In genomic region chr16:25257504-25257955, GRCh38 we compare ENCODE assay signal across 1 cellular context.
TF ChIP-seq lines count a peak whose summit lies in the region.

ZKSCAN2 (minus strand) TSS chr16:25257845; CDS start chr16:25257127, 718 bp downstream.

TF ChIP-seq in HepG2, 621 proteins besides CTCF, POLR2A, EP300 and RAD21 (continued from another document and continues in another):
- TF ChIP-seq ETS1 (CRISPR knock-in tag; IDR thresholded peaks at IDR 0.05) (no peak), ZNF512 (CRISPR knock-in tag; IDR thresholded peaks at IDR 0.05) (no peak), ZNF264 (CRISPR knock-in tag; IDR thresholded peaks at IDR 0.05) (peak; percentile 65; the same call in 1 of the 2 replicates), ZBTB21 (CRISPR knock-in tag; IDR thresholded peaks at IDR 0.05) (no peak), ZFP41 (CRISPR knock-in tag; IDR thresholded peaks at IDR 0.05; ENCODE audit: borderline replicate concordance) (no peak), ZNF772 (CRISPR knock-in tag; IDR thresholded peaks at IDR 0.05) (peak; percentile 58; the same call in 1 of the 2 replicates), TGIF2 (CRISPR knock-in tag; IDR thresholded peaks at IDR 0.05) (peak; percentile 13; the same call in 1 of the 2 replicates), ZNF17 (CRISPR knock-in tag; IDR thresholded peaks at IDR 0.05) (no peak; the same call in 1 of the 2 replicates), PPARG (CRISPR knock-in tag; conservative IDR thresholded peaks at IDR 0.05) (peak; percentile 33; the same call in 1 of the 2 replicates), TFE3 (CRISPR knock-in tag; IDR thresholded peaks at IDR 0.05) (peak; percentile 34), KAT2B (IDR thresholded peaks at IDR 0.05; ENCODE audit: borderline replicate concordance, low read depth, low read length) (no peak), HES4 (CRISPR knock-in tag; IDR thresholded peaks at IDR 0.05; ENCODE audit: borderline replicate concordance) (peak; percentile 93), ZNF484 (CRISPR knock-in tag; IDR thresholded peaks at IDR 0.05; ENCODE audit: borderline replicate concordance, low read depth) (no peak), ZNF292 (CRISPR knock-in tag; IDR thresholded peaks at IDR 0.05; ENCODE audit: borderline replicate concordance, low read depth) (no peak), GTF3A (CRISPR knock-in tag; conservative IDR thresholded peaks at IDR 0.05) (0 out of 2 replicates have a peak, but pooled peaks have one; percentile 60), TERF1 (CRISPR knock-in tag; IDR thresholded peaks at IDR 0.05) (0 out of 2 replicates have a peak, but pooled peaks have one; percentile 87), NFIC (IDR thresholded peaks at IDR 0.05; ENCODE audit: low read length) (peak; percentile 40; the same call in 1 of the 2 replicates), ZNF142 (CRISPR knock-in tag; IDR thresholded peaks at IDR 0.05) (peak; percentile 23; the same call in 1 of the 2 replicates), MAZ (IDR thresholded peaks at IDR 0.05; ENCODE audit: borderline replicate concordance, low read depth, low read length) (peak; percentile 83), MAZ (CRISPR knock-in tag; IDR thresholded peaks at IDR 0.05; ENCODE audit: low read depth) (peak; percentile 75), ZNF124 (CRISPR knock-in tag; IDR thresholded peaks at IDR 0.05) (no peak; the same call in 1 of the 2 replicates), ZFP90 (CRISPR knock-in tag; IDR thresholded peaks at IDR 0.05; ENCODE audit: borderline replicate concordance) (peak; percentile 63; the same call in 1 of the 2 replicates), RXRA (CRISPR knock-in tag; IDR thresholded peaks at IDR 0.05) (no peak), ZNF44 (CRISPR knock-in tag; IDR thresholded peaks at IDR 0.05) (no peak), ZNF749 (CRISPR knock-in tag; IDR thresholded peaks at IDR 0.05; ENCODE audit: borderline replicate concordance) (peak; percentile 94), AKAP8 (CRISPR knock-in tag; IDR thresholded peaks at IDR 0.05) (0 out of 2 replicates have a peak, but pooled peaks have one; percentile 8), NAIF1 (CRISPR knock-in tag; IDR thresholded peaks at IDR 0.05; ENCODE audit: borderline replicate concordance) (peak; percentile 24; the same call in 1 of the 2 replicates), ZXDC (CRISPR knock-in tag; IDR thresholded peaks at IDR 0.05) (no peak), ZNF451 (CRISPR knock-in tag; IDR thresholded peaks at IDR 0.05) (peak; percentile 45), ZNF737 (CRISPR knock-in tag; IDR thresholded peaks at IDR 0.05; ENCODE audit: borderline replicate concordance) (no peak), ZBTB7A (CRISPR knock-in tag; IDR thresholded peaks at IDR 0.05) (no peak; the same call in 1 of the 2 replicates), SNAPC4 (CRISPR knock-in tag; IDR thresholded peaks at IDR 0.05) (no peak), PLRG1 (conservative IDR thresholded peaks at IDR 0.05) (no peak), ZC3H4 (CRISPR knock-in tag; IDR thresholded peaks at IDR 0.05; ENCODE audit: borderline replicate concordance) (no peak; the same call in 1 of the 2 replicates), HOXD1 (CRISPR knock-in tag; IDR thresholded peaks at IDR 0.05) (peak; percentile 74), ZFP82 (CRISPR knock-in tag; IDR thresholded peaks at IDR 0.05; ENCODE audit: borderline replicate concordance) (no peak), TCF12 (IDR thresholded peaks at IDR 0.05) (no peak), TCF12 (CRISPR knock-in tag; IDR thresholded peaks at IDR 0.05) (peak; percentile 76; the same call in 1 of the 2 replicates), ARID3A (IDR thresholded peaks at IDR 0.05; ENCODE audit: low read depth, low read length) (no peak), HDAC2 (CRISPR knock-in tag; IDR thresholded peaks at IDR 0.05) (no peak), ZNF678 (CRISPR knock-in tag; IDR thresholded peaks at IDR 0.05) (no peak)
